Comparison of ENCODE assay signal across 9 cellular contexts in the genomic region with DNA sequence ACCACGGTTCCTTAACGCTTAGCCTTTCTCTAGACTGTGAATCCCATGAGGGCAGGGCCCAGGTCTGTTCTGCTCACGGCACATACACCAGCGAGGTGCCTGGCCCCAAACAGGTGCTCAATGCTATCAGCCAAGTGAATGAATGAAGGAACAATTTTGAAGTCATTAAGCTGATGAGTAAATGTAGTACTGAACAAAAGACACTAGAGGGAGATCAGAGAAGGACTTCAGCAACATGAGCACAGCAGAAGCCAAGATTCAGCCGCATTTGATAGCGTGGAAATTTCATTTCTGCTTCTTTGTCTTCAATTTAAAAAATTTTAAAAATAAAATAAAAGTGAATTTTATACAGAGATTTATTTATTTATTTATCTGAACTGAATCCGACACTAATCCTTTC. TPM values are rescaled to one million over a fixed set of nuclear protein-coding genes. Genes with fewer than 3 reads are reported as not detected.
DNase-seq lines count a peak whose midpoint lies in the region; ATAC-seq and TF ChIP-seq lines count a peak whose summit lies in the region.
"Had no signal": no experiment of that assay in that cellular context is flagged by ENCODE, and none has a peak within 500 bp of the region (broad histone marks: within the 10 kb centered on the region; RNA-seq: fewer than 3 reads in every experiment).

No MANE protein-coding gene starts in this region.

- no peak overlapping the region for H2BK15ac ChIP-seq in H9 (ENCODE audit: low read depth, low read length)

- H3K9ac ChIP-seq in H9 (ENCODE audit: extremely low read depth, insufficient read length, low read length): no peak overlapping the region

- no peaks in the 10 kb centered on the region for H3K27me3 ChIP-seq in H9 (ENCODE audit: insufficient read depth, low read length)

- no peak overlapping the region for H4K8ac ChIP-seq in H9 (replicated peaks; ENCODE audit: insufficient read length, low read depth, low read length)

- H4K20me1 ChIP-seq in H9 (ENCODE audit: control insufficient read depth, insufficient read depth, insufficient read length): no peaks in the 10 kb centered on the region

- in situ Hi-C loops in ACHN (cut with HindIII; ENCODE audit: low pct_ligation_motif_present, low pct_unique_long_range_greater_than_20kb, low sequenced_read_pairs): no loop called here

- no peaks in the 10 kb centered on the region for H3K27me3 Mint-ChIP-seq in H9 (ENCODE audit: low read depth)

- WGBS in H9 (ENCODE audit: extremely low coverage, insufficient read length, low lambda C conversion rate): no CpG with 5 or more reads among the region's 7 CpGs

- intact Hi-C loops in left ventricle myocardium superior (cut with micrococcal nuclease): loop anchor here (5.0 kb wide), 1 partner anchor 288 kb away; no protein-coding TSS in a partner anchor

- H2BK5ac ChIP-seq in H9 (ENCODE audit: insufficient read length, low read length): no peak overlapping the region

- peak; percentile 65 for TF ChIP-seq CTCF in H9 (conservative IDR thresholded peaks at IDR 0.05)

- peaks cover 9 to 16% (median 11%) of the 10 kb centered on the region in 3 experiments; a peak in 6 of 7 replicates for H3K36me3 Mint-ChIP-seq in H9 (ENCODE audit: insufficient read depth in 1 of 3, low read depth in 3 of 3)

- no peak overlapping the region for H3T11ph ChIP-seq in H9 (ENCODE audit: low read length)

- H3K27ac Mint-ChIP-seq in H9: no peak overlapping the region

- no peak overlapping the region for H3K56ac ChIP-seq in H9 (ENCODE audit: insufficient read length, low read depth, low read length)

- H2BK20ac ChIP-seq in H9 (ENCODE audit: low read depth, low read length, poor library complexity, severe bottlenecking): no peak overlapping the region

- peak; percentile 79 for ATAC-seq in left ventricle myocardium superior

- no peak overlapping the region for H2BK12ac ChIP-seq in H9 (ENCODE audit: insufficient read length, low read depth, low read length)

- H3K79me1 ChIP-seq in H9 (ENCODE audit: insufficient read depth, low read depth, low read length, poor library complexity, severe bottlenecking): no peaks in the 10 kb centered on the region

- H3K27ac ChIP-seq in H9 (ENCODE audit: insufficient read length, low read depth, low read length): no peak overlapping the region

- H3K79me2 ChIP-seq in H9 (ENCODE audit: insufficient read depth, low read length): no peaks in the 10 kb centered on the region

- no peak overlapping the region for H4K5ac ChIP-seq in H9 (ENCODE audit: insufficient read length, low read depth, low read length)

- no peak overlapping the region for H3K4ac ChIP-seq in H9 (ENCODE audit: low read depth, low read length)

- H3K4me1 Mint-ChIP-seq in H9: no peaks in the 10 kb centered on the region

- H4K91ac ChIP-seq in H9 (ENCODE audit: insufficient read length, low read depth, low read length): no peak overlapping the region

- H2AFZ ChIP-seq in H9 (ENCODE audit: low read length): no peak overlapping the region

- no peak overlapping the region for H3K4me3 Mint-ChIP-seq in H9

- H3K4me2 ChIP-seq in H9 (ENCODE audit: insufficient read depth, insufficient read length, low read length): no peak overlapping the region

- DNase-seq in ACHN (peak; percentile 3), H9 (no peak), SK-N-DZ (ENCODE audit: low spot score) (peak; percentile 31), left ventricle myocardium superior (no peak), NCI-H1417 treated with DMSO at 0.1 percent for 48 hours (lab: John Stamatoyannopoulos, UW) (no peak), NCI-H187 treated with DMSO at 0.1 percent for 48 hours (lab: John Stamatoyannopoulos, UW) (no peak), middle frontal gyrus (ENCODE audit: extremely low spot score, low spot score) (no peak), dermis blood vessel endothelial cell (no peak)
- DNase-seq: GF-D8 had no signal

- H3K23ac ChIP-seq in H9 (ENCODE audit: insufficient read length, low read depth, low read length): no peak overlapping the region

- no peak overlapping the region for H3K14ac ChIP-seq in H9 (ENCODE audit: insufficient read depth, low read length)

- no peak overlapping the region for H3K18ac ChIP-seq in H9 (ENCODE audit: insufficient read length, low read depth, low read length)

- H2AK5ac ChIP-seq in H9 (ENCODE audit: insufficient read length, low read length): no peak overlapping the region

- peaks cover 10% of the 10 kb centered on the region for H3K9me3 ChIP-seq in H9 (ENCODE audit: control insufficient read depth, low read depth, low read length)

- H3K23me2 ChIP-seq in H9 (ENCODE audit: insufficient read length, low read depth, low read length, poor library complexity, severe bottlenecking): no peaks in the 10 kb centered on the region

- peaks cover 30 to 31% of the 10 kb centered on the region in 2 experiments for H3K9me3 Mint-ChIP-seq in H9

- H3K4me1 ChIP-seq in H9 (ENCODE audit: insufficient read depth, low read length): no peaks in the 10 kb centered on the region

- no peak overlapping the region for H2BK120ac ChIP-seq in H9 (ENCODE audit: low read depth, low read length, poor library complexity, severe bottlenecking)

RNA-seq across cellular contexts. Expression of gene MYO16, which starts 20.1 kb away (rescaled TPM):
- total RNA-seq in H9 (2021) (not detected in 2 replicates), left ventricle myocardium superior (0.74 TPM), dermis blood vessel endothelial cell (not detected in 2 replicates)
- 0.10 TPM in 1 of 2 replicates, not detected in the other for polyA plus RNA-seq in SK-N-DZ (2014; cell fraction: cytosol; rRNA removed)
- polyA plus RNA-seq in SK-N-DZ (2014; cell fraction: nucleus; rRNA removed): not detected in 2 replicates

Comparison
In these comparisons a context has a peak if more than half of its experiments do, and no peak if none do; other contexts are left out.
1. DNase-seq: peak in ACHN (single experiment) and SK-N-DZ (single experiment); none in H9 (single experiment), left ventricle myocardium superior (single experiment), NCI-H1417 treated with DMSO at 0.1 percent for 48 hours (single experiment), NCI-H187 treated with DMSO at 0.1 percent for 48 hours (single experiment), middle frontal gyrus (single experiment) and dermis blood vessel endothelial cell (single experiment).